6 cellular contexts compared by ENCODE assay signal in the genomic region with DNA sequence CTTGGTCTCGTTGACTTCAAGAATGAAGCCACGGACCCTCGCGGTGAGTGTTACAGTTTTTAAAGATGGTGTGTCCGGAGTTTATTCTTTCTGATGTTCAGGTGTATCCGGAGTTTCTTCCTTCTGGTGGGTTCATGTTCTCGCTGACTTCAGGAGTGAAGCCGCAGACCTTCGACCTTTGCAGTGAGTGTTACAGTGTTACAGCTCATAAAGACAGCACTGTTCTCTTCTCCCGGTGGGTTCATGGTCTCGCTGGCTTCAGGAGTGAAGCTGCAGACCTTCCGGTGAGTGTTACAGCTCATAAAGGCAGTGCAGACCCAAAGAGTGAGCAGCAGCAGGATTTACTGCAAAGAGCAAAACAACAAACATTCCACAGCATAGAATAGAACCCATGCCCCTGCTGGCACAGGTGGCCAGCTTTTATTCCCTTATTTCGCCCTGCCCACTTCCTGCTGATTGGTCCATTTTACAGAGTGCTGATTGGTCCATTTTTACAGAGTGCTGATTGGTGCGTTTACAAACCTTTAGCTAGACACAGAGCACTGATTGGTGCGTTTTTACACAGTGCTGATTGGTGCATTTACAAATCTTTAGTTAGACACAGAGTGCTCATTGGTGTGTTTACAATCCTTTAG. TPM values are rescaled to one million over a fixed set of nuclear protein-coding genes. Genes with fewer than 3 reads are reported as not detected.
DNase-seq lines count a peak whose midpoint lies in the region; ATAC-seq, FAIRE-seq and TF ChIP-seq lines count a peak whose summit lies in the region.
"Not testable (repeated sequence)": the region's sequence is repeated elsewhere in the genome, so short reads cannot be mapped to it uniquely, and the experiment has no call there.

No MANE protein-coding gene starts in this region.

- TF ChIP-seq CTCF in GM23338 (conservative IDR thresholded peaks at IDR 0.05; ENCODE audit: low read depth in 2 of 2); bronchial epithelial cell (IDR thresholded peaks at IDR 0.05; ENCODE audit: insufficient read depth, low read length, severe bottlenecking); endodermal cell (conservative IDR thresholded peaks at IDR 0.05); osteocyte (IDR thresholded peaks at IDR 0.05): not testable (repeated sequence)

- H3K27ac Mint-ChIP-seq in GM23338; activated CD4-positive, alpha-beta T cell treated with anti-CD3 and anti-CD28 coated beads for 36 hours; endodermal cell; osteocyte (ENCODE audit: unreplicated experiment): not testable (repeated sequence)

- not testable (repeated sequence) for H3K4me3 ChIP-seq in GM23338; Karpas-422 (ENCODE audit: low read length); bronchial epithelial cell (ENCODE audit: low read depth, low read length); endodermal cell (ENCODE audit: low read length)

- H3K9me3 Mint-ChIP-seq in GM23338; activated CD4-positive, alpha-beta T cell treated with anti-CD3 and anti-CD28 coated beads for 36 hours (ENCODE audit: low read depth); endodermal cell; osteocyte (ENCODE audit: unreplicated experiment): not testable (repeated sequence)

- ATAC-seq in GM23338 = not testable (repeated sequence)
- peak; percentile 12 for ATAC-seq in activated CD4-positive, alpha-beta T cell treated with anti-CD3 and anti-CD28 coated beads for 36 hours

- peak; percentile 20 for DNase-seq in GM23338 (ENCODE audit: low spot score)
- DNase-seq in Karpas-422 = peak; percentile 29
- not testable (repeated sequence) for DNase-seq in activated CD4-positive, alpha-beta T cell treated with anti-CD3 and anti-CD28 coated beads for 36 hours; bronchial epithelial cell (ENCODE audit: low read depth)
- peak; percentile 33 for DNase-seq in endodermal cell
- DNase-seq in osteocyte (ENCODE audit: extremely low spot score, unreplicated experiment) = peak; percentile 27

- H3K9me2 ChIP-seq in GM23338 (ENCODE audit: insufficient read depth); Karpas-422 (replicated peaks; ENCODE audit: insufficient read depth, low read length): not testable (repeated sequence)

- not testable (repeated sequence) for H4K20me1 ChIP-seq in GM23338 (replicated peaks; ENCODE audit: insufficient read depth); Karpas-422 (ENCODE audit: insufficient read depth, low read depth, low read length)

- H3K9ac ChIP-seq in Karpas-422 (ENCODE audit: low read length); endodermal cell (ENCODE audit: extremely low read depth, low read length, poor library complexity, severe bottlenecking): not testable (repeated sequence)

- peaks cover 22% of the 10 kb centered on the region for H3F3A ChIP-seq in GM23338 (replicated peaks; ENCODE audit: low read depth)

- intact Hi-C loops in activated CD4-positive, alpha-beta T cell treated with anti-CD3 and anti-CD28 coated beads for 36 hours (cut with DNase I, micrococcal nuclease) = not testable (repeated sequence)

- H3K4me2 ChIP-seq in GM23338; Karpas-422 (ENCODE audit: low read depth, low read length, poor library complexity, severe bottlenecking): not testable (repeated sequence)

- CTCF ChIA-PET in activated CD4-positive, alpha-beta T cell treated with anti-CD3 and anti-CD28 coated beads for 36 hours (lab: Charles Lee) = interaction anchor here (1.0 kb wide), 1 partner anchor 18 kb away, joined by 3 read pairs; no protein-coding TSS in a partner anchor

- WGBS in endodermal cell (ENCODE audit: insufficient coverage in 1 of 2, insufficient read length in 1 of 2), 2 experiments = 90 to 92% methylated on average over 8 to 15 of the region's 15 CpGs

- not testable (repeated sequence) for H3K4me3 Mint-ChIP-seq in GM23338; activated CD4-positive, alpha-beta T cell treated with anti-CD3 and anti-CD28 coated beads for 36 hours; endodermal cell; osteocyte (ENCODE audit: unreplicated experiment)

- not testable (repeated sequence) for H3K27ac ChIP-seq in GM23338 (ENCODE audit: low read depth); Karpas-422 (ENCODE audit: low read length); endodermal cell (ENCODE audit: low read depth, low read length)

- H3K27me3 ChIP-seq in GM23338 (ENCODE audit: insufficient read depth); Karpas-422 (ENCODE audit: low read length); bronchial epithelial cell (ENCODE audit: control insufficient read depth, insufficient read depth, low read length); endodermal cell (ENCODE audit: control insufficient read depth, insufficient read depth, low read length, poor library complexity, severe bottlenecking): not testable (repeated sequence)

- H3K79me2 ChIP-seq in GM23338 (replicated peaks; ENCODE audit: insufficient read depth); Karpas-422 (ENCODE audit: low read length): not testable (repeated sequence)

- not testable (repeated sequence) for H3K27me3 Mint-ChIP-seq in GM23338 (ENCODE audit: insufficient read depth, low read depth, poor library complexity); activated CD4-positive, alpha-beta T cell treated with anti-CD3 and anti-CD28 coated beads for 36 hours; endodermal cell (ENCODE audit: insufficient read depth); osteocyte (ENCODE audit: unreplicated experiment)

- POLR2A ChIA-PET in activated CD4-positive, alpha-beta T cell treated with anti-CD3 and anti-CD28 coated beads for 36 hours (lab: Charles Lee) = interaction anchor here (0.9 to 1.4 kb wide), 2 partner anchors 8 to 14 kb away, joined by 4 to 5 read pairs; partner anchors contain the start of genes CCNB1 and CENPH

- not testable (repeated sequence) for H2AFZ ChIP-seq in GM23338; Karpas-422 (ENCODE audit: low read length)

- FAIRE-seq in bronchial epithelial cell (lab: Jason Lieb, UNC) = peak; percentile 86

- H3K36me3 Mint-ChIP-seq in GM23338 (ENCODE audit: low read depth) (peaks cover 16% of the 10 kb centered on the region), endodermal cell (ENCODE audit: low read depth) (peaks cover 14% of the 10 kb centered on the region)
- not testable (repeated sequence) for H3K36me3 Mint-ChIP-seq in activated CD4-positive, alpha-beta T cell treated with anti-CD3 and anti-CD28 coated beads for 36 hours (ENCODE audit: low read depth); osteocyte (ENCODE audit: unreplicated experiment)

- not testable (repeated sequence) for H3K4me1 ChIP-seq in GM23338 (ENCODE audit: insufficient read depth); endodermal cell (ENCODE audit: control insufficient read depth, insufficient read depth, low read length)
- peaks cover 12% of the 10 kb centered on the region for H3K4me1 ChIP-seq in Karpas-422 (ENCODE audit: low read length)

- not testable (repeated sequence) for H3K9me3 ChIP-seq in Karpas-422 (ENCODE audit: low read length); endodermal cell (ENCODE audit: control insufficient read depth, low read length)

- peaks cover 10% of the 10 kb centered on the region for H3K36me3 ChIP-seq in GM23338 (ENCODE audit: insufficient read depth)
- H3K36me3 ChIP-seq in Karpas-422 (ENCODE audit: insufficient read depth, low read length) = peaks cover 11% of the 10 kb centered on the region
- H3K36me3 ChIP-seq in bronchial epithelial cell (ENCODE audit: control insufficient read depth, insufficient read depth, low read length) = not testable (repeated sequence)
- peaks cover 19% of the 10 kb centered on the region for H3K36me3 ChIP-seq in endodermal cell (ENCODE audit: control insufficient read depth, insufficient read depth, low read length)

- not testable (repeated sequence) for H3K4me1 Mint-ChIP-seq in GM23338; activated CD4-positive, alpha-beta T cell treated with anti-CD3 and anti-CD28 coated beads for 36 hours; endodermal cell; osteocyte (ENCODE audit: unreplicated experiment)

RNA-seq across cellular contexts. Expression of gene CENPH, which starts 7.6 kb away (rescaled TPM):
- total RNA-seq in GM23338 (2014; rRNA removed; shearing (Covaris generic)) = 95.1 and 99.4 TPM in 2 replicates
- 102 and 107 TPM in 2 replicates for polyA plus RNA-seq in GM23338 (2016; fragmentation: Nextera tagmentation; extraction: Ambion mirVana)
- 34.1 and 37.0 TPM in 2 replicates for total RNA-seq in Karpas-422 (2014; rRNA removed; shearing (Covaris generic); ENCODE audit: low replicate concordance)
- 10 to 100 TPM; 96.0 to 98.3 TPM for total RNA-seq in activated CD4-positive, alpha-beta T cell treated with anti-CD3 and anti-CD28 coated beads for 36 hours
- 3.3 and 5.0 TPM in 2 replicates for total RNA-seq in bronchial epithelial cell
- total RNA-seq in endodermal cell = 10 to 100 TPM; 43.7 to 87.6 TPM
- polyA plus RNA-seq in endodermal cell (2013, experiment 1 of 2) = 97.7 TPM
- 104 TPM for polyA plus RNA-seq in endodermal cell (2013, experiment 2 of 2)
- 5.3 and 7.7 TPM in 2 replicates for total RNA-seq in osteocyte

RNA-seq across cellular contexts. Expression of gene CCNB1, which starts 14.8 kb away (rescaled TPM):
- 273 and 276 TPM in 2 replicates for total RNA-seq in GM23338 (2014; rRNA removed; shearing (Covaris generic))
- 400 and 411 TPM in 2 replicates for polyA plus RNA-seq in GM23338 (2016; fragmentation: Nextera tagmentation; extraction: Ambion mirVana)
- total RNA-seq in Karpas-422 (2014; rRNA removed; shearing (Covaris generic); ENCODE audit: low replicate concordance) = 58.5 and 96.4 TPM in 2 replicates
- 100 to 1,000 TPM; 163 to 205 TPM for total RNA-seq in activated CD4-positive, alpha-beta T cell treated with anti-CD3 and anti-CD28 coated beads for 36 hours
- total RNA-seq in bronchial epithelial cell (6.3 and 7.9 TPM in 2 replicates), endodermal cell (100 to 1,000 TPM; 196 to 260 TPM), osteocyte (38.5 and 39.3 TPM in 2 replicates)
- 300 TPM for polyA plus RNA-seq in endodermal cell (2013, experiment 1 of 2)
- polyA plus RNA-seq in endodermal cell (2013, experiment 2 of 2) = 326 TPM

RNA-seq across cellular contexts. Expression of gene CDK7, which starts 52.9 kb away (rescaled TPM):
- total RNA-seq in GM23338 (2014; rRNA removed; shearing (Covaris generic)) = 80.7 and 81.1 TPM in 2 replicates
- 69.4 and 78.4 TPM in 2 replicates for polyA plus RNA-seq in GM23338 (2016; fragmentation: Nextera tagmentation; extraction: Ambion mirVana)
- total RNA-seq in Karpas-422 (2014; rRNA removed; shearing (Covaris generic); ENCODE audit: low replicate concordance) = 42.1 and 47.1 TPM in 2 replicates
- 10 to 100 TPM; 47.0 to 47.8 TPM for total RNA-seq in activated CD4-positive, alpha-beta T cell treated with anti-CD3 and anti-CD28 coated beads for 36 hours
- total RNA-seq in bronchial epithelial cell (51.5 and 60.8 TPM in 2 replicates), endodermal cell (10 to 100 TPM; 49.7 to 52.0 TPM), osteocyte (32.5 and 35.4 TPM in 2 replicates)
- 34.6 TPM for polyA plus RNA-seq in endodermal cell (2013, experiment 1 of 2)
- 33.0 TPM for polyA plus RNA-seq in endodermal cell (2013, experiment 2 of 2)
